ENCODE assay signal across 26 cellular contexts in genomic region chr18:11464129-11464528, GRCh38.
"Had no signal": no experiment of that assay in that cellular context is flagged by ENCODE, and none has a peak within 500 bp of the region (broad histone marks: within the 10 kb centered on the region; RNA-seq: fewer than 3 reads in every experiment).

No MANE protein-coding gene starts in this region.

- ATAC-seq: effector memory CD8-positive, alpha-beta T cell; esophagus mucosa; gastrocnemius medialis; heart right ventricle; left cardiac atrium; left lung; left ventricle myocardium superior; lower lobe of right lung; mucosa of descending colon had no signal

- H3K4me1 ChIP-seq: colonic mucosa, esophagus squamous epithelium, gastrocnemius medialis, heart right ventricle, left lung, lower lobe of right lung had no signal

- H3K9me3 ChIP-seq: colonic mucosa, esophagus squamous epithelium, gastrocnemius medialis, left lung, lower lobe of right lung had no signal

- FAIRE-seq: endometrium, islet of Langerhans, keratinocyte had no signal

- DNase-seq: colonic mucosa; cortex of kidney; effector CD8-positive, alpha-beta T cell; effector memory CD8-positive, alpha-beta T cell; endodermal cell; erythroblast; esophagus squamous epithelium; foreskin fibroblast; foreskin melanocyte; gastrocnemius medialis; glutamatergic neuron; head of caudate nucleus; heart right ventricle; hippocampal formation; left cardiac atrium; left lung; left ventricle myocardium superior; lower lobe of right lung; mesenchymal stem cell; mucosa of descending colon; naive B cell had no signal

- H3K4me3 ChIP-seq: colonic mucosa, esophagus squamous epithelium, gastrocnemius medialis, heart right ventricle, left lung, lower lobe of right lung, mucosa of descending colon had no signal

- H3K27me3 ChIP-seq: colonic mucosa, esophagus squamous epithelium, gastrocnemius medialis, left lung had no signal

- H3K36me3 ChIP-seq: colonic mucosa, esophagus squamous epithelium, gastrocnemius medialis, heart right ventricle, left lung, lower lobe of right lung had no signal

- H3K27ac ChIP-seq: colonic mucosa, epithelial cell of prostate, esophagus squamous epithelium, gastrocnemius medialis, heart right ventricle, left lung, lower lobe of right lung had no signal
